Comparison of ENCODE assay signal across 20 cellular contexts in the genomic region with DNA sequence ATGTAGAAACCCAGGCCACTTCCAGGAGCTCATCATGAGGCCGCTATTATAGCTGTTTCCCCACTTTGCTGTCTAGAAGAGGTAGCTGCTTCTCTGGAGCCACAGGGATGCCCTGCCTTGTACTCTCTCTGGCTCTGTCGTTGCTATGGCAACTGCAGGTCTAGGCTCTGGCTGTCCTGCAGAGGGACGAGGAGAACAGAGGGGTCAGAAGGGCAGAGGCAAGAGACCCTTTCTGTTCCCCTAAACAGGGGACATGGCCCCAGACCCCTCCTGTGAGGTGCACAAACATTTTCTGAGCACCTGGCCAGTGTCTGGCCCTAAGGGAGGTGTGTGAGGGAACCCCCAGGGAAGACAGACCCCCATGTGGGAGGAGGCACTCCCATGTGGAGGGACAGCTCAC. TPM values are rescaled to one million over a fixed set of nuclear protein-coding genes. Genes with fewer than 3 reads are reported as not detected.
DNase-seq lines count a peak whose midpoint lies in the region; ATAC-seq and TF ChIP-seq lines count a peak whose summit lies in the region.
"Had no signal": no experiment of that assay in that cellular context is flagged by ENCODE, and none has a peak within 500 bp of the region (broad histone marks: within the 10 kb centered on the region; RNA-seq: fewer than 3 reads in every experiment).

No MANE protein-coding gene starts in this region.

- TF ChIP-seq POLR2A in sigmoid colon (IDR thresholded peaks at IDR 0.05): no peak

- intact Hi-C loops in cardiac septum (cut with DNase I) (no loop called here), left cardiac atrium (cut with DNase I) (no loop called here), sigmoid colon (cut with DNase I) (no loop called here)

- TF ChIP-seq CTCF in right atrium auricular region (IDR thresholded peaks at IDR 0.05) (no peak), sigmoid colon (IDR thresholded peaks at IDR 0.05) (no peak)

- ATAC-seq in left cardiac atrium: no peak
- ATAC-seq in GM18520 (IDR thresholded peaks at IDR 0.05; ENCODE audit: unreplicated experiment): no peak
- ATAC-seq: pancreas had no signal

- WGBS in sigmoid colon, 2 donors: 73 to 86% methylated on average over 3 of the region's 3 CpGs

- TF ChIP-seq EP300 in sigmoid colon (IDR thresholded peaks at IDR 0.05): no peak

- H3K27me3 ChIP-seq in right atrium auricular region (no peaks in the 10 kb centered on the region), sigmoid colon (no peaks in the 10 kb centered on the region)
- H3K27me3 ChIP-seq: pancreas, Peyer's patch had no signal

- H3K9me3 ChIP-seq in right atrium auricular region: no peaks in the 10 kb centered on the region
- no peaks in the 10 kb centered on the region for H3K9me3 ChIP-seq in sigmoid colon
- H3K9me3 ChIP-seq: pancreas, Peyer's patch had no signal

- H3K27ac ChIP-seq in right atrium auricular region (peak overlapping the region; percentile 96 to 97), sigmoid colon (peak overlapping the region in 1 of 4 donors; percentile 92)
- H3K27ac ChIP-seq: pancreas, Peyer's patch had no signal

- H3K4me3 ChIP-seq in right atrium auricular region: no peak overlapping the region
- no peak overlapping the region for H3K4me3 ChIP-seq in sigmoid colon
- H3K4me3 ChIP-seq: GM12878, pancreas, Peyer's patch, skin epidermis had no signal

- DNase-seq in cardiac septum (ENCODE audit: low spot score) (peak; percentile 12), left cardiac atrium (no peak), SK-N-DZ (ENCODE audit: low spot score) (peak; percentile 46), right atrium auricular region (ENCODE audit: low spot score) (no peak), sigmoid colon (peak; percentile 54), GOT3 (lab: John Stamatoyannopoulos, UW) (no peak)
- DNase-seq in effector CD8-positive, alpha-beta T cell (lab: John Stamatoyannopoulos, UW): no peak
- DNase-seq: activated CD4-positive, alpha-beta memory T cell treated with anti-CD3 and anti-CD28 coated beads, Interleukin-2, amount 10 ng/mL, durations not matched to agents 7 days and 5 days; AML-193; Calu3; NCI-H2081 treated with DMSO at 0.1 percent for 48 hours; NCI-H774; pancreas; Peyer's patch; stimulated activated CD4-positive, alpha-beta T cell treated with anti-CD3 and anti-CD28 coated beads, Interleukin-4, amount 100 ng/mL, for 1 hour; substantia nigra had no signal

- H3K4me1 ChIP-seq in right atrium auricular region (peaks cover 0 to 92% of the 10 kb centered on the region in 2 donors), sigmoid colon (peaks cover 0 to 17% (median 6%) of the 10 kb centered on the region in 4 donors)
- H3K4me1 ChIP-seq: pancreas had no signal

- H3K36me3 ChIP-seq in right atrium auricular region (peaks cover 23% of the 10 kb centered on the region), sigmoid colon (peaks cover 0 to 11% (median 0%) of the 10 kb centered on the region in 4 donors)
- H3K36me3 ChIP-seq: pancreas, Peyer's patch had no signal

RNA-seq across cellular contexts. Expression of gene ITPRIP, which starts 31.4 kb away (rescaled TPM):
- total RNA-seq in cardiac septum (25.4 TPM), left cardiac atrium (10 to 100 TPM; 45.4 to 90.7 TPM), right atrium auricular region (10 to 100 TPM; 56.2 to 62.5 TPM), sigmoid colon (10 to 100 TPM; 11.4 to 22.4 (median 15.3) TPM)
- polyA plus RNA-seq in SK-N-DZ (2014; cell fraction: cytosol; rRNA removed): 0.40 and 0.52 TPM in 2 replicates
- polyA plus RNA-seq in SK-N-DZ (2014; cell fraction: nucleus; rRNA removed): 0.04 and 0.88 TPM in 2 replicates
- 1 to 10 TPM; 1.2 to 8.6 (median 1.6) TPM for polyA plus RNA-seq in sigmoid colon

RNA-seq across cellular contexts. Expression of gene GSTO2, which starts 37.9 kb away (rescaled TPM):
- 0.67 TPM for total RNA-seq in cardiac septum
- under 1 TPM; 0.82 to 0.92 TPM for total RNA-seq in left cardiac atrium
- 1.8 TPM in 1 of 2 replicates, not detected in the other for polyA plus RNA-seq in SK-N-DZ (2014; cell fraction: cytosol; rRNA removed)
- 0.76 TPM in 1 of 2 replicates, not detected in the other for polyA plus RNA-seq in SK-N-DZ (2014; cell fraction: nucleus; rRNA removed)
- total RNA-seq in right atrium auricular region: under 1 TPM; 0.55 to 0.63 TPM
- 1 to 10 TPM in 3 of 4 donors, under 1 TPM in 1; 0.68 to 2.1 (median 1.4) TPM for total RNA-seq in sigmoid colon
- 10 to 100 TPM in 2 of 3 donors, 1 to 10 TPM in 1; 9.7 to 13.2 (median 12.2) TPM for polyA plus RNA-seq in sigmoid colon

RNA-seq across cellular contexts. Expression of gene CFAP58, which starts 46.7 kb away (rescaled TPM):
- total RNA-seq in cardiac septum (2.7 TPM), left cardiac atrium (1 to 10 TPM; 2.4 to 3.8 TPM), right atrium auricular region (1 to 10 TPM; 3.5 to 4.8 TPM), sigmoid colon (1 to 10 TPM in 1 of 4 donors, under 1 TPM in 3; 0.36 to 1.1 (median 0.61) TPM)
- 0.05 TPM in 1 of 2 replicates, not detected in the other for polyA plus RNA-seq in SK-N-DZ (2014; cell fraction: cytosol; rRNA removed)
- 0.07 TPM in 1 of 2 replicates, not detected in the other for polyA plus RNA-seq in SK-N-DZ (2014; cell fraction: nucleus; rRNA removed)
- under 1 TPM in 1 of 3 donors, not detected in 2; 0.09 TPM for polyA plus RNA-seq in sigmoid colon
- total RNA-seq: Calu3 had no signal
- polyA plus RNA-seq: IgD-negative memory B cell had no signal

RNA-seq across cellular contexts. Expression of gene GSTO1, which starts 52.2 kb away (rescaled TPM):
- total RNA-seq in cardiac septum (209 TPM), left cardiac atrium (100 to 1,000 TPM; 134 to 255 TPM), right atrium auricular region (100 to 1,000 TPM; 257 to 291 TPM), sigmoid colon (100 to 1,000 TPM in 3 of 4 donors, 10 to 100 TPM in 1; 77.5 to 178 (median 131) TPM)
- polyA plus RNA-seq in SK-N-DZ (2014; cell fraction: cytosol; rRNA removed): 106 and 127 TPM in 2 replicates
- 50.7 and 62.1 TPM in 2 replicates for polyA plus RNA-seq in SK-N-DZ (2014; cell fraction: nucleus; rRNA removed)
- polyA plus RNA-seq in sigmoid colon: 100 to 1,000 TPM; 107 to 189 (median 141) TPM

Comparison
In these comparisons a context has a peak if more than half of its experiments do, and no peak if none do; other contexts are left out.
1. DNase-seq: peak in cardiac septum (single experiment), SK-N-DZ (single experiment) and sigmoid colon (single experiment); none in left cardiac atrium (single experiment), right atrium auricular region (single experiment), GOT3 (single experiment) and effector CD8-positive, alpha-beta T cell (single experiment).